In genomic region chr1:10941891-10942541, GRCh38 we compare ENCODE assay signal across 8 cellular contexts.
DNase-seq lines count a peak whose midpoint lies in the region; ATAC-seq and TF ChIP-seq lines count a peak whose summit lies in the region.

No MANE protein-coding gene starts in this region.

- H3K36me3 ChIP-seq in BE2C: no peaks in the 10 kb centered on the region

- H3K4me1 ChIP-seq in BE2C: peaks cover 16% of the 10 kb centered on the region

- ATAC-seq in SK-N-SH treated with all-trans-retinoic acid at 6 μM for 48 hours (peak; percentile 54), HG03442 (IDR thresholded peaks at IDR 0.05; ENCODE audit: unreplicated experiment) (no peak), HG03565 (IDR thresholded peaks at IDR 0.05; ENCODE audit: unreplicated experiment) (no peak)

- H3K27me3 ChIP-seq in BE2C: no peaks in the 10 kb centered on the region

- peak overlapping the region; percentile 26; the same call in 1 of the 2 replicates for H3K4me3 ChIP-seq in BE2C (ENCODE audit: low read depth, low read length)

- DNase-seq in BE2C (peak; percentile 74), H4 (ENCODE audit: low spot score) (peak; percentile 30), amniotic epithelial cell (ENCODE audit: low read depth) (peak; percentile 70), iPS-NIHi11 (ENCODE audit: low spot score) (peak; percentile 96)
- DNase-seq in stimulated activated CD4-positive, alpha-beta T cell treated with anti-CD3 and anti-CD28 coated beads, Interleukin-2, amount 100 ng/mL, for 24 hours: peak; percentile 77 to 78

- H3K9me3 ChIP-seq in BE2C: no peaks in the 10 kb centered on the region

- TF ChIP-seq CTCF in BE2C (IDR thresholded peaks at IDR 0.05; ENCODE audit: low read depth, low read length): peak; percentile 76

TF ChIP-seq in SK-N-SH treated with all-trans-retinoic acid at 6 μM for 48 hours, 23 proteins besides CTCF, POLR2A, EP300 and RAD21:
- TF ChIP-seq ZNF70 (CRISPR knock-in tag; IDR thresholded peaks at IDR 0.05) (no peak), CSRNP3 (CRISPR knock-in tag; IDR thresholded peaks at IDR 0.05) (no peak), CSDC2 (CRISPR knock-in tag; IDR thresholded peaks at IDR 0.05) (no peak)
TF ChIP-seq in SK-N-SH treated with all-trans-retinoic acid at 6 μM for 48 hours: peak in this region for 0.

Comparison
In these comparisons a context has a peak if more than half of its experiments do, and no peak if none do; other contexts are left out.
1. DNase-seq: peak in every context shown above with its lines; median percentile 96 in iPS-NIHi11; 78 in stimulated activated CD4-positive, alpha-beta T cell treated with anti-CD3 and anti-CD28 coated beads, Interleukin-2, amount 100 ng/mL, for 24 hours; 74 in BE2C; 70 in amniotic epithelial cell; 30 in H4.